10 cellular contexts compared by ENCODE assay signal in the genomic region with DNA sequence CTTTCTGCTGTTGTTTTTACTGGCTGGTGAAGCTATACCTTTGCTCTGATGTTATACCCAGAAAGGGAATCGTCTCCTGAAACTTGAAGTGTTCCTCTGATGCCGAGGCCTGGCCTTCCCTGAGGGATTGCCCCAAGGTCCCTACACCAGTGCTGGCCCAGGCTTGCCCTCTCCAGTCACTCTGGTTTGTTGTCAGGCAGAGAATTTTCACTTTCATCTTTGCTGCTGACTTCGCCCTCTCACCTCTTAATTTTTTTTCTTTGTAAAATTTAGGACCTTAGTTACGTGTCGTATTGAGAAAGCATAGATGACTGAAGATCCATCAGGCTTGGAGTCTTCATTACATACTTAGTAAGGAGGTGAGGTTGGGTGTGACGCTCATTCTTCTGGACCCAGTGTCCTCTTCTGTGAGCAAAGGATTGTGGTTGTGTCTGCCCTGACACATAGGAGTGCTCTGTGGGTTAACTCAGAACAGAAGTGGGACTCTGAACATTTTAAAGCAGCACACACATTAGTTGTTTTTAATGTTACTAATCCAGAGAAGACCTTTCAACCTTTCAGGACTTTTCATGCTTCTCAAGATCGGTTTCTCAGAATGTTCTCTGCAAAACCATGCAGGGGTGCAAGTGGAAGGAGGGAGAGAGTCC. TPM values are rescaled to one million over a fixed set of nuclear protein-coding genes. Genes with fewer than 3 reads are reported as not detected.
DNase-seq lines count a peak whose midpoint lies in the region; ATAC-seq, FAIRE-seq and TF ChIP-seq lines count a peak whose summit lies in the region.
"Had no signal": no experiment of that assay in that cellular context is flagged by ENCODE, and none has a peak within 500 bp of the region (broad histone marks: within the 10 kb centered on the region; RNA-seq: fewer than 3 reads in every experiment).

No MANE protein-coding gene starts in this region.

- peaks cover 2% of the 10 kb centered on the region for H3K27me3 Mint-ChIP-seq in glutamatergic neuron (ENCODE audit: unreplicated experiment)

- no peak for TF ChIP-seq CTCF in glutamatergic neuron (IDR thresholded peaks at IDR 0.05; ENCODE audit: partially characterized antibody, unreplicated experiment)

- peak overlapping the region; percentile 45 for H3K27ac Mint-ChIP-seq in glutamatergic neuron (ENCODE audit: unreplicated experiment)

- peaks cover 48% of the 10 kb centered on the region for H3K4me1 Mint-ChIP-seq in glutamatergic neuron (ENCODE audit: low read depth, unreplicated experiment)

- H3K9me3 Mint-ChIP-seq in glutamatergic neuron (ENCODE audit: unreplicated experiment): peaks cover 10% of the 10 kb centered on the region

- FAIRE-seq in urothelium cell line (lab: Jason Lieb, UNC): no peak

- peaks cover 5% of the 10 kb centered on the region for H3K36me3 Mint-ChIP-seq in glutamatergic neuron (ENCODE audit: unreplicated experiment)

- DNase-seq in glutamatergic neuron: no peak
- no peak for DNase-seq in urothelium cell line (ENCODE audit: low spot score)
- no peak for DNase-seq in amygdala (lab: John Stamatoyannopoulos, UW)
- no peak for DNase-seq in cerebellar cortex (ENCODE audit: low spot score)
- DNase-seq in cerebellar nuclear complex (lab: John Stamatoyannopoulos, UW): no peak
- DNase-seq: DND-41, NCI-H1694 treated with DMSO at 0.1 percent for 48 hours had no signal

- ATAC-seq in GM18511 (IDR thresholded peaks at IDR 0.05; ENCODE audit: unreplicated experiment): peak; percentile 76
- ATAC-seq in GM19463 (IDR thresholded peaks at IDR 0.05; ENCODE audit: unreplicated experiment): peak; percentile 80
- ATAC-seq in HG03280 (IDR thresholded peaks at IDR 0.05; ENCODE audit: unreplicated experiment): peak; percentile 75

- H3K4me3 Mint-ChIP-seq in glutamatergic neuron (ENCODE audit: unreplicated experiment): no peak overlapping the region

RNA-seq across cellular contexts. Expression of a gene that starts 45.4 kb away (rescaled TPM):
- total RNA-seq in glutamatergic neuron (ENCODE audit: unreplicated experiment): 406 TPM
